Comparison of ENCODE assay signal across 8 cellular contexts in the genomic region with DNA sequence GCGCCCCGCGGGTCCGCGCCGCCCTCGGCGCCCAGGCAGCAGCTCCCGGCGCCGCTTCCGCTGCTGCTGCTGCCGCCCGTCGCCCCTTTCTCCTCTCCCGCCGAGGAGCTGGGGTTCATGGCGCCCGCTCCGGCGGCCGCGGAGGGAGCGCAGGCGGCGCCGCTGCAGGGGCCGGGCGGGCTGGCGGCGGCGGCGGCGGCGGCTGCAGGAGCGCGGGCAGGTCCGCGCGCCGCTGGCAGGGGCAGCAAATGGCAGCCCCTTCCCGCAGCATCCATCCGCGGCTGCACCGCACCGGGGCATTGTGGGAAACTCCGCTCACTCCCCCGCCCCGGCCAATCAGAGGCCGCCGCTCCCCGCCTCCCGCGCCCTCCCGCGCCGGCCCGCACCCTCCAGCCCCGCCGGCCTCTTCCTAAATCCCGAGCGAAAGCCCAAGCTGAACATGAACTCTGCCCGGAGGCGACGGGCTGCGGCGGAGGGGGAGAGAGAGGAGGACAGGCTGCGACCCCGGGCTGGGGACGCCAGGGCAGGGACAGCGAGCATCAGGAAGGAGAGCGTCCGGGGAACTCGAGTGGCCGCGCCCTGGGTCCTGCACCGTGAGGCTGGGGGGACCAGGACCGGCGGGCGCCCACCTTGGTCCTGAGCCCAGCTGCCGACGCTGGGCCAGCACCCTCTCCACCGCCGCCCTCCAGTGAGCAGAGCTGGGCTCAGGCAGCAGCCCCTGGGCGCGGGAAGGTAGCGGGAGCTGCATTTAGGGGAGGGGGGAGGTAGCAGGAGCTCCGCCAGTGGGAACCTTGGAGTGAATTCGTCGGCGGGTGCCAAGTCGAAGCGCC. TPM values are rescaled to one million over a fixed set of nuclear protein-coding genes. Genes with fewer than 3 reads are reported as not detected.
DNase-seq lines count a peak whose midpoint lies in the region; ATAC-seq and TF ChIP-seq lines count a peak whose summit lies in the region.

A gene (minus strand): TSS at position 387 of the 830 bp plus-strand sequence.

- peaks cover 7% of the 10 kb centered on the region for H3F3A ChIP-seq in smooth muscle cell (ENCODE audit: low read depth)

- no peaks in the 10 kb centered on the region for H4K20me1 ChIP-seq in smooth muscle cell (ENCODE audit: low read depth)

- no peak within 1 kb of the TSS for H3K27ac ChIP-seq in AG04450 (ENCODE audit: low read depth, low read length)
- H3K27ac ChIP-seq in body of pancreas: no peak within 1 kb of the TSS
- no peak within 1 kb of the TSS for H3K27ac ChIP-seq in smooth muscle cell (ENCODE audit: low read depth)

- H3K4me3 ChIP-seq in AG04450 (ENCODE audit: low read depth, low read length): peak within 1 kb of the TSS; percentile 62
- no peak within 1 kb of the TSS for H3K4me3 ChIP-seq in body of pancreas
- H3K4me3 ChIP-seq in smooth muscle cell: peak within 1 kb of the TSS; percentile 41

- H3K9me3 ChIP-seq in AG04450 (ENCODE audit: control insufficient read depth, insufficient read depth, low read length) (no peaks in the 10 kb centered on the region; the same call in 1 of the 2 replicates), body of pancreas (no peaks in the 10 kb centered on the region), smooth muscle cell (replicated peaks; ENCODE audit: low read depth) (no peaks in the 10 kb centered on the region)

- H3K27me3 ChIP-seq in AG04450 (ENCODE audit: control insufficient read depth, insufficient read depth, low read length) (no peaks in the 10 kb centered on the region), body of pancreas (peaks cover 0 to 11% of the 10 kb centered on the region in 2 donors), smooth muscle cell (ENCODE audit: low read depth) (peaks cover 55% of the 10 kb centered on the region)

- no peak for DNase-seq in AG04450 (ENCODE audit: low read depth, low spot score)
- peak; percentile 16 for DNase-seq in NCI-H1092 (lab: John Stamatoyannopoulos, UW)
- DNase-seq in body of pancreas: peak in 1 of 4 donors; percentile 7
- peak; percentile 78 for DNase-seq in iPS-NIHi11 (ENCODE audit: low spot score)
- no peak for DNase-seq in smooth muscle cell (lab: John Stamatoyannopoulos, UW; ENCODE audit: unreplicated experiment)
- no peak for DNase-seq in DMS153 (lab: John Stamatoyannopoulos, UW)

- WGBS in body of pancreas, 2 donors: 1 to 2% methylated on average over 17 to 81 of the region's 93 CpGs
- 2% methylated on average over 37 of the region's 93 CpGs for WGBS in smooth muscle cell (ENCODE audit: low lambda C conversion rate)

- H3K36me3 ChIP-seq in body of pancreas (replicated peaks in 1 of 2; ENCODE audit: insufficient read depth in 1 of 2, low read depth in 2 of 2) (no peaks in the 10 kb centered on the region), smooth muscle cell (ENCODE audit: low read depth) (no peaks in the 10 kb centered on the region)

- ATAC-seq in GM18868 (IDR thresholded peaks at IDR 0.05; ENCODE audit: unreplicated experiment): peak; percentile 27
- ATAC-seq in body of pancreas: peak; percentile 42
- ATAC-seq in HG03378 (IDR thresholded peaks at IDR 0.05; ENCODE audit: unreplicated experiment): no peak

- TF ChIP-seq CTCF in AG04450 (IDR thresholded peaks at IDR 0.05; ENCODE audit: low read depth, low read length) (no peak), body of pancreas (IDR thresholded peaks at IDR 0.05) (no peak), smooth muscle cell (IDR thresholded peaks at IDR 0.05; ENCODE audit: borderline replicate concordance, insufficient read depth, poor library complexity, severe bottlenecking) (no peak)

- CTCF ChIA-PET in AG04450 (lab: Charles Lee): interaction anchor here (1.0 to 1.2 kb wide), 2 partner anchors 190 to 191 kb away, joined by 3 read pairs; no protein-coding TSS in a partner anchor

- POLR2A ChIA-PET in AG04450 (lab: Yijun Ruan, JAX): interaction anchor here (0.9 kb wide), 1 partner anchor 179 kb away, joined by 4 read pairs; no protein-coding TSS in a partner anchor

- H3K4me2 ChIP-seq in smooth muscle cell: peak within 1 kb of the TSS; percentile 88

- H3K4me1 ChIP-seq in body of pancreas (peaks cover 18% of the 10 kb centered on the region), smooth muscle cell (ENCODE audit: low read depth) (peaks cover 3% of the 10 kb centered on the region)

- intact Hi-C loops in body of pancreas (cut with DNase I): no loop called here

- H3K9ac ChIP-seq in smooth muscle cell (ENCODE audit: low read depth): no peak within 1 kb of the TSS

- H3K79me2 ChIP-seq in smooth muscle cell (ENCODE audit: low read depth): no peaks in the 10 kb centered on the region

- H2AFZ ChIP-seq in smooth muscle cell (ENCODE audit: low read depth): no peak within 1 kb of the TSS

- no peak for TF ChIP-seq POLR2A in body of pancreas (IDR thresholded peaks at IDR 0.05)

RNA-seq across cellular contexts. Expression of the gene that starts here (rescaled TPM):
- polyA plus RNA-seq in AG04450 (2011; rRNA removed) (3.1 TPM in 2 replicates), smooth muscle cell (1.6 and 2.5 TPM in 2 replicates)
- 13.8 and 14.5 TPM in 2 replicates for polyA minus RNA-seq in AG04450 (2011; rRNA and poly(A)+ RNA removed)
- total RNA-seq in body of pancreas (1 to 10 TPM in 1 of 2 donors, not detected in 1; 2.6 TPM), smooth muscle cell (3.5 and 6.2 TPM in 2 replicates)

Comparison
In these comparisons a context has a peak if more than half of its experiments do, and no peak if none do; other contexts are left out.
1. DNase-seq: peak in NCI-H1092 (single experiment) and iPS-NIHi11 (single experiment); none in AG04450 (single experiment), smooth muscle cell (single experiment) and DMS153 (single experiment).
2. H3K4me3 ChIP-seq: peak in AG04450 (single experiment) and smooth muscle cell (single experiment); none in body of pancreas (0 of 2).